ENCODE assay signal across 10 cellular contexts in the genomic region with DNA sequence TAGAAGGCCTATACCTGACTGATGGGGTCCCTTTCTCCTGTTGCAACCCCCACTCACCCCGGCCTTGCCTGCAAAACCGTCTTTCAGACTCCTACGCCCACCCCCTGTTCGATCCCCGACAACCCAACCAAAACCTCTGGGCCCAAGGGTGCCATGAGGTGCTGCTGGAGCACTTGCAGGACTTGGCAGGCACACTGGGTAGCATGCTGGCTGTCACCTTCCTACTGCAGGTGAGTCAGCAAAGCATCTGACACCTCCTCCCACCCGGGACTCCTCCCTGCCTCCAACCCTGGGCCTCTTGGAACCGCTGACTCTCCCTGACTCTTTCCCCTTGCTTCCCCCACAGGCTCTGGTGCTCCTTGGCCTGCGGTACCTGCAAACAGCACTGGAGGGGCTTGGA. TPM values are rescaled to one million over a fixed set of nuclear protein-coding genes. Genes with fewer than 3 reads are reported as not detected.
DNase-seq lines count a peak whose midpoint lies in the region; ATAC-seq, FAIRE-seq and TF ChIP-seq lines count a peak whose summit lies in the region.
"Had no signal": no experiment of that assay in that cellular context is flagged by ENCODE, and none has a peak within 500 bp of the region (broad histone marks: within the 10 kb centered on the region; RNA-seq: fewer than 3 reads in every experiment).

No MANE protein-coding gene starts in this region.

- WGBS in H1 (ENCODE audit: extremely low coverage in 1 of 2, insufficient coverage in 1 of 2, insufficient read length in 1 of 2, insufficient replicate concordance in 2 of 2, low coverage in 1 of 2, low lambda C conversion rate in 2 of 2, missing lambda C conversion rate in 1 of 2), 2 experiments, result 78% methylated on average over 8 of the region's 8 CpGs; no CpG with 5 or more reads in 1 of the 2 experiments
- WGBS in smooth muscle cell (ENCODE audit: low lambda C conversion rate), result 73% methylated on average over 8 of the region's 8 CpGs

- H2AFZ ChIP-seq in DND-41 (ENCODE audit: low read depth, low read length) (no peak overlapping the region), H1 (ENCODE audit: low read length) (no peak overlapping the region), smooth muscle cell (ENCODE audit: low read depth) (no peak overlapping the region)

- H3K27me3 ChIP-seq in DND-41 (ENCODE audit: insufficient read depth, low read length, poor library complexity), result no peaks in the 10 kb centered on the region
- H3K27me3 ChIP-seq in H1 (replicated peaks in 1 of 4; ENCODE audit: control insufficient read depth in 3 of 4, extremely low read depth in 1 of 4, insufficient read depth in 3 of 4, low read length in 3 of 4), result peaks cover 0 to 3% (median 2%) of the 10 kb centered on the region in 4 experiments; a peak in 1 of 7 replicates
- H3K27me3 ChIP-seq in smooth muscle cell (ENCODE audit: low read depth), result no peaks in the 10 kb centered on the region
- H3K27me3 ChIP-seq in upper lobe of right lung, result no peaks in the 10 kb centered on the region

- peak overlapping the region; percentile 73 for H3K4me3 Mint-ChIP-seq in T-helper 17 cell

- H4K91ac ChIP-seq in H1 (replicated peaks; ENCODE audit: insufficient read length, low read length), result no peak overlapping the region

- peaks cover 31% of the 10 kb centered on the region for H3K4me1 Mint-ChIP-seq in T-helper 17 cell

- TF ChIP-seq POLR2A in H1 (IDR thresholded peaks at IDR 0.05; ENCODE audit: control extremely low read depth in 1 of 2, low read depth in 2 of 2, low read length in 2 of 2), result no peak

- peaks cover 21% of the 10 kb centered on the region for H3K4me1 ChIP-seq in DND-41 (ENCODE audit: insufficient read depth, low read length)
- H3K4me1 ChIP-seq in H1 (replicated peaks in 1 of 4; ENCODE audit: control insufficient read depth in 3 of 4, insufficient read depth in 4 of 4, low read length in 3 of 4), result peaks cover 0 to 19% (median 12%) of the 10 kb centered on the region in 4 experiments; a peak in 6 of 7 replicates
- peaks cover 11% of the 10 kb centered on the region for H3K4me1 ChIP-seq in smooth muscle cell (ENCODE audit: low read depth)
- H3K4me1 ChIP-seq in upper lobe of right lung, result peaks cover 23% of the 10 kb centered on the region

- H3K9ac ChIP-seq in DND-41 (ENCODE audit: low read depth, low read length), result no peak overlapping the region
- no peak overlapping the region for H3K9ac ChIP-seq in H1 (replicated peaks in 1 of 4; ENCODE audit: extremely low read depth in 1 of 4, low read depth in 3 of 4, low read length in 3 of 4)
- no peak overlapping the region for H3K9ac ChIP-seq in smooth muscle cell (ENCODE audit: low read depth)

- H3K4me2 ChIP-seq in DND-41 (ENCODE audit: insufficient read depth, low read length), result no peak overlapping the region
- no peak overlapping the region for H3K4me2 ChIP-seq in H1 (ENCODE audit: insufficient read depth in 1 of 2, low read depth in 2 of 2, low read length in 2 of 2)
- H3K4me2 ChIP-seq in smooth muscle cell, result no peak overlapping the region

- TF ChIP-seq RAD21 in H1 (IDR thresholded peaks at IDR 0.05 in 1 of 2, conservative IDR thresholded peaks at IDR 0.05 in 1 of 2; ENCODE audit: low read depth in 2 of 2, low read length in 2 of 2), result no peak

- H3K36me3 Mint-ChIP-seq in T-helper 17 cell (ENCODE audit: low read depth), result no peaks in the 10 kb centered on the region

- peaks cover 9% of the 10 kb centered on the region; the same call in 1 of the 2 replicates for H3K23me2 ChIP-seq in H1 (ENCODE audit: low read depth, low read length)

- H3F3A ChIP-seq in smooth muscle cell (ENCODE audit: low read depth), result peaks cover 12% of the 10 kb centered on the region

- peak overlapping the region; percentile 57 for H3K27ac Mint-ChIP-seq in T-helper 17 cell

- no peak overlapping the region for H3K4ac ChIP-seq in H1 (replicated peaks; ENCODE audit: insufficient read length, low read depth, low read length)

- H2BK20ac ChIP-seq in H1 (ENCODE audit: low read length), result no peak overlapping the region

- no peak overlapping the region for H2BK12ac ChIP-seq in H1 (ENCODE audit: low read depth, low read length)

- no peak overlapping the region for H3K23ac ChIP-seq in H1 (ENCODE audit: insufficient read length)

- no peak overlapping the region for H2AK5ac ChIP-seq in H1 (ENCODE audit: low read depth, low read length)

- no peak overlapping the region for H3K14ac ChIP-seq in H1 (ENCODE audit: insufficient read length)

- no peak for ATAC-seq in DND-41 (ENCODE audit: insufficient read depth, low read depth)
- no peak for ATAC-seq in T-helper 17 cell
- no peak for ATAC-seq in HG02642 (IDR thresholded peaks at IDR 0.05; ENCODE audit: poor library complexity, unreplicated experiment)
- ATAC-seq in GM21526 (IDR thresholded peaks at IDR 0.05; ENCODE audit: low FRiP score, unreplicated experiment), result no peak
- ATAC-seq in upper lobe of right lung, result no peak

- H2BK5ac ChIP-seq in H1 (ENCODE audit: low read depth, low read length), result no peak overlapping the region

- POLR2A ChIA-PET in H1 (lab: Charles Lee; ENCODE audit: partially characterized antibody) (interaction anchor here (1.4 to 15.8 kb wide), 3 partner anchors 12 to 51 kb away, joined by 3 to 235 read pairs (median 36); a partner anchor contains a TSS), GM10248 (lab: Yijun Ruan, JAX) (no interaction called here)

- no peaks in the 10 kb centered on the region for H3K27me3 Mint-ChIP-seq in T-helper 17 cell

- H3K36me3 ChIP-seq in DND-41 (ENCODE audit: insufficient read depth, low read length) (peaks cover 30% of the 10 kb centered on the region), H1 (ENCODE audit: control insufficient read depth in 2 of 4, insufficient read depth in 4 of 4, low read length in 3 of 4) (no peaks in the 10 kb centered on the region; a peak in 1 of 8 replicates), smooth muscle cell (ENCODE audit: low read depth) (no peaks in the 10 kb centered on the region), upper lobe of right lung (peaks cover 20% of the 10 kb centered on the region)

- H3K9me3 ChIP-seq in DND-41 (ENCODE audit: insufficient read depth, low read length, severe bottlenecking) (no peaks in the 10 kb centered on the region), T-helper 17 cell (ENCODE audit: control insufficient read depth, low read length, poor library complexity, severe bottlenecking) (no peaks in the 10 kb centered on the region), H1 (ENCODE audit: insufficient read depth in 2 of 2, low read depth in 1 of 2, low read length in 1 of 2) (no peaks in the 10 kb centered on the region), smooth muscle cell (replicated peaks; ENCODE audit: low read depth) (no peaks in the 10 kb centered on the region), upper lobe of right lung (no peaks in the 10 kb centered on the region)

- no peak for TF ChIP-seq EP300 in H1 (IDR thresholded peaks at IDR 0.05; ENCODE audit: borderline replicate concordance in 1 of 2, low read depth in 2 of 2, low read length in 2 of 2)

- H2BK120ac ChIP-seq in H1 (replicated peaks; ENCODE audit: low read depth, low read length), result no peak overlapping the region

- no peak for FAIRE-seq in H1 (lab: Jason Lieb, UNC)

- no peak for TF ChIP-seq CTCF in DND-41 (IDR thresholded peaks at IDR 0.05; ENCODE audit: borderline replicate concordance, extremely low read depth, low read length, poor library complexity, severe bottlenecking)
- no peak for TF ChIP-seq CTCF in H1 (IDR thresholded peaks at IDR 0.05; ENCODE audit: control extremely low read depth in 1 of 3, insufficient read depth in 1 of 3, low read depth in 1 of 3, low read length in 3 of 3)
- TF ChIP-seq CTCF in smooth muscle cell (IDR thresholded peaks at IDR 0.05; ENCODE audit: borderline replicate concordance, insufficient read depth, poor library complexity, severe bottlenecking), result no peak
- TF ChIP-seq CTCF in upper lobe of right lung (IDR thresholded peaks at IDR 0.05), result no peak
- TF ChIP-seq CTCF in GM10248 (IDR thresholded peaks at IDR 0.05; ENCODE audit: control extremely low read depth, extremely low read depth, low read depth, missing control alignments), result no peak

- H4K20me1 ChIP-seq in DND-41 (ENCODE audit: insufficient read depth, low read length) (no peaks in the 10 kb centered on the region), H1 (replicated peaks in 1 of 2; ENCODE audit: control insufficient read depth in 1 of 2, insufficient read depth in 2 of 2, low read length in 2 of 2) (no peaks in the 10 kb centered on the region), smooth muscle cell (ENCODE audit: low read depth) (no peaks in the 10 kb centered on the region)

- H2BK15ac ChIP-seq in H1 (ENCODE audit: low read length), result no peak overlapping the region

- intact Hi-C loops in upper lobe of right lung (cut with DNase I), result no loop called here

- H3K4me3 ChIP-seq in DND-41 (ENCODE audit: low read depth in 1 of 2, low read length in 2 of 2), result no peak overlapping the region
- H3K4me3 ChIP-seq in H1 (ENCODE audit: extremely low read depth in 1 of 4, insufficient read depth in 2 of 4, low read depth in 3 of 4, low read length in 4 of 4), result no peak overlapping the region
- no peak overlapping the region for H3K4me3 ChIP-seq in smooth muscle cell
- no peak overlapping the region for H3K4me3 ChIP-seq in upper lobe of right lung

- CTCF ChIA-PET in H1 (lab: Charles Lee; ENCODE audit: partially characterized antibody), result interaction anchor here (1.8 kb wide), 1 partner anchor 21 kb away, joined by 10 read pairs; no protein-coding TSS in a partner anchor
- CTCF ChIA-PET in GM10248 (lab: Yijun Ruan, JAX), result interaction anchor here (1.1 to 1.5 kb wide), 4 partner anchors 8 to 26 kb away, joined by 3 to 4 read pairs (median 4); no protein-coding TSS in a partner anchor

- DNase-seq in DND-41 (no peak), T-helper 17 cell (no peak), H1 (ENCODE audit: low read depth in 1 of 2, low spot score in 2 of 2) (no peak), smooth muscle cell (lab: John Stamatoyannopoulos, UW; ENCODE audit: unreplicated experiment) (no peak), upper lobe of right lung (no peak), GM10248 (ENCODE audit: extremely low spot score) (no peak)
- DNase-seq: activated gamma-delta T cell treated with Interleukin-2 at 50 U/mL for 16 hours, Karpas-422 had no signal

- H4K5ac ChIP-seq in H1 (ENCODE audit: insufficient read length, low read depth, low read length), result no peak overlapping the region

- peak overlapping the region; percentile 71 for H4K8ac ChIP-seq in H1 (ENCODE audit: extremely low read depth, insufficient read depth, low read length)

- no peak overlapping the region for H3K18ac ChIP-seq in H1 (ENCODE audit: extremely low read depth, low read length)

- no peaks in the 10 kb centered on the region for H3K79me1 ChIP-seq in H1 (ENCODE audit: low read depth, low read length)

- H3K27ac ChIP-seq in DND-41 (ENCODE audit: low read length) (0 out of 2 replicates have a peak overlapping the region, but pooled peaks have one; percentile 4), H1 (ENCODE audit: low read depth, low read length) (no peak overlapping the region), smooth muscle cell (ENCODE audit: low read depth) (peak overlapping the region; percentile 44), upper lobe of right lung (no peak overlapping the region)

- H3K79me2 ChIP-seq in DND-41 (ENCODE audit: insufficient read depth, low read length) (peaks cover 16% of the 10 kb centered on the region), H1 (ENCODE audit: control insufficient read depth in 1 of 2, insufficient read depth in 2 of 2, low read length in 2 of 2) (no peaks in the 10 kb centered on the region), smooth muscle cell (ENCODE audit: low read depth) (peaks cover 8% of the 10 kb centered on the region)

- H3K56ac ChIP-seq in H1 (replicated peaks; ENCODE audit: insufficient read length, low read depth, low read length), result no peak overlapping the region

RNA-seq across cellular contexts. Expression of a gene that starts 1.2 kb away (rescaled TPM):
- total RNA-seq in T-helper 17 cell (1 to 10 TPM in 1 of 2 donors, under 1 TPM in 1; 0.94 to 1.2 TPM), smooth muscle cell (0.63 and 4.0 TPM in 2 replicates), upper lobe of right lung (5.2 TPM)
- total RNA-seq in H1 (2021; fragmentation: NEBNext Ultra II Directional; extraction: Animal tissue kit (Norgen Biotek cat#: 25700)), result 0.55 and 2.2 TPM in 2 replicates
- polyA plus RNA-seq in H1 (2011; rRNA removed) (0.86 and 0.91 TPM in 2 replicates), smooth muscle cell (0.91 and 1.4 TPM in 2 replicates)
- 1.0 TPM for polyA plus RNA-seq in H1 (2011; cell fraction: cytosol; rRNA removed)
- 1.1 TPM for polyA plus RNA-seq in H1 (2011; cell fraction: nucleus; rRNA removed)
- polyA plus RNA-seq in H1 (2012, experiment 1 of 2), result 1.8 to 2.8 TPM (median 2.1 TPM) in 4 replicates
- polyA plus RNA-seq in H1 (2012, experiment 2 of 2), result 1.3 TPM
- polyA plus RNA-seq in H1 (2013, experiment 1 of 2), result 0.55 TPM
- polyA plus RNA-seq in H1 (2013, experiment 2 of 2), result 0.64 TPM
- polyA minus RNA-seq in H1 (2011; rRNA and poly(A)+ RNA removed), result 1.7 TPM in 1 of 2 replicates, not detected in the other
- polyA minus RNA-seq in H1 (2011; cell fraction: cytosol; rRNA and poly(A)+ RNA removed), result not detected
- not detected for polyA minus RNA-seq in H1 (2011; cell fraction: nucleus; rRNA and poly(A)+ RNA removed)

RNA-seq across cellular contexts. Expression of a gene that starts 1.7 kb away (rescaled TPM):
- total RNA-seq in T-helper 17 cell (100 to 1,000 TPM; 169 to 174 TPM), smooth muscle cell (20.6 and 35.0 TPM in 2 replicates), upper lobe of right lung (91.1 TPM)
- total RNA-seq in H1 (2021; fragmentation: NEBNext Ultra II Directional; extraction: Animal tissue kit (Norgen Biotek cat#: 25700)), result 29.9 and 31.2 TPM in 2 replicates
- polyA plus RNA-seq in H1 (2011; rRNA removed) (19.2 and 30.1 TPM in 2 replicates), smooth muscle cell (36.8 and 47.2 TPM in 2 replicates)
- 18.9 TPM for polyA plus RNA-seq in H1 (2011; cell fraction: cytosol; rRNA removed)
- polyA plus RNA-seq in H1 (2011; cell fraction: nucleus; rRNA removed), result 101 TPM
- polyA plus RNA-seq in H1 (2012, experiment 1 of 2), result 22.0 to 32.1 TPM (median 25.2 TPM) in 4 replicates
- 23.4 TPM for polyA plus RNA-seq in H1 (2012, experiment 2 of 2)
- polyA plus RNA-seq in H1 (2013, experiment 1 of 2), result 18.3 TPM
- polyA plus RNA-seq in H1 (2013, experiment 2 of 2), result 15.2 TPM
- polyA minus RNA-seq in H1 (2011; rRNA and poly(A)+ RNA removed), result 13.6 and 15.8 TPM in 2 replicates
- polyA minus RNA-seq in H1 (2011; cell fraction: cytosol; rRNA and poly(A)+ RNA removed), result 11.3 TPM
- 15.3 TPM for polyA minus RNA-seq in H1 (2011; cell fraction: nucleus; rRNA and poly(A)+ RNA removed)

RNA-seq across cellular contexts. Expression of a gene that starts 7.5 kb away (rescaled TPM):
- total RNA-seq in T-helper 17 cell, result 10 to 100 TPM; 53.0 to 57.2 TPM
- 28.0 and 34.5 TPM in 2 replicates for total RNA-seq in H1 (2021; fragmentation: NEBNext Ultra II Directional; extraction: Animal tissue kit (Norgen Biotek cat#: 25700))
- 39.0 and 57.7 TPM in 2 replicates for polyA plus RNA-seq in H1 (2011; rRNA removed)
- polyA plus RNA-seq in H1 (2011; cell fraction: cytosol; rRNA removed), result 47.9 TPM
- polyA plus RNA-seq in H1 (2011; cell fraction: nucleus; rRNA removed), result 132 TPM
- 19.8 to 36.5 TPM (median 35.3 TPM) in 4 replicates for polyA plus RNA-seq in H1 (2012, experiment 1 of 2)
- 22.3 TPM for polyA plus RNA-seq in H1 (2012, experiment 2 of 2)
- 20.2 TPM for polyA plus RNA-seq in H1 (2013, experiment 1 of 2)
- 20.9 TPM for polyA plus RNA-seq in H1 (2013, experiment 2 of 2)
- 6.2 and 8.5 TPM in 2 replicates for polyA minus RNA-seq in H1 (2011; rRNA and poly(A)+ RNA removed)
- polyA minus RNA-seq in H1 (2011; cell fraction: cytosol; rRNA and poly(A)+ RNA removed), result 13.8 TPM
- polyA minus RNA-seq in H1 (2011; cell fraction: nucleus; rRNA and poly(A)+ RNA removed), result 11.2 TPM
- total RNA-seq in smooth muscle cell, result 19.3 and 20.0 TPM in 2 replicates
- polyA plus RNA-seq in smooth muscle cell, result 66.9 and 73.8 TPM in 2 replicates
- 40.1 TPM for total RNA-seq in upper lobe of right lung

RNA-seq across cellular contexts. Expression of a gene that starts 12.6 kb away (rescaled TPM):
- 100 to 1,000 TPM; 140 to 175 TPM for total RNA-seq in T-helper 17 cell
- 114 and 117 TPM in 2 replicates for total RNA-seq in H1 (2021; fragmentation: NEBNext Ultra II Directional; extraction: Animal tissue kit (Norgen Biotek cat#: 25700))
- polyA plus RNA-seq in H1 (2011; rRNA removed), result 25.7 and 32.2 TPM in 2 replicates
- 35.3 TPM for polyA plus RNA-seq in H1 (2011; cell fraction: cytosol; rRNA removed)
- 66.3 TPM for polyA plus RNA-seq in H1 (2011; cell fraction: nucleus; rRNA removed)
- 98.7 to 112 TPM (median 111 TPM) in 4 replicates for polyA plus RNA-seq in H1 (2012, experiment 1 of 2)
- polyA plus RNA-seq in H1 (2012, experiment 2 of 2), result 79.2 TPM
- 45.4 TPM for polyA plus RNA-seq in H1 (2013, experiment 1 of 2)
- polyA plus RNA-seq in H1 (2013, experiment 2 of 2), result 44.6 TPM
- 69.4 and 71.5 TPM in 2 replicates for polyA minus RNA-seq in H1 (2011; rRNA and poly(A)+ RNA removed)
- polyA minus RNA-seq in H1 (2011; cell fraction: cytosol; rRNA and poly(A)+ RNA removed), result 41.7 TPM
- polyA minus RNA-seq in H1 (2011; cell fraction: nucleus; rRNA and poly(A)+ RNA removed), result 48.7 TPM
- 57.0 and 65.9 TPM in 2 replicates for total RNA-seq in smooth muscle cell
- polyA plus RNA-seq in smooth muscle cell, result 20.5 and 22.7 TPM in 2 replicates
- 75.0 TPM for total RNA-seq in upper lobe of right lung

RNA-seq across cellular contexts. Expression of a gene that starts 23.0 kb away (rescaled TPM):
- total RNA-seq in T-helper 17 cell (10 to 100 TPM; 20.9 to 23.2 TPM), smooth muscle cell (3.0 and 5.5 TPM in 2 replicates), upper lobe of right lung (17.6 TPM)
- total RNA-seq in H1 (2021; fragmentation: NEBNext Ultra II Directional; extraction: Animal tissue kit (Norgen Biotek cat#: 25700)), result 24.6 and 31.5 TPM in 2 replicates
- polyA plus RNA-seq in H1 (2011; rRNA removed) (17.8 and 26.2 TPM in 2 replicates), smooth muscle cell (15.9 and 18.6 TPM in 2 replicates)
- 24.2 TPM for polyA plus RNA-seq in H1 (2011; cell fraction: cytosol; rRNA removed)
- 41.6 TPM for polyA plus RNA-seq in H1 (2011; cell fraction: nucleus; rRNA removed)
- polyA plus RNA-seq in H1 (2012, experiment 1 of 2), result 20.8 to 24.7 TPM (median 23.1 TPM) in 4 replicates
- 20.4 TPM for polyA plus RNA-seq in H1 (2012, experiment 2 of 2)
- 15.5 TPM for polyA plus RNA-seq in H1 (2013, experiment 1 of 2)
- 13.2 TPM for polyA plus RNA-seq in H1 (2013, experiment 2 of 2)
- 10.0 and 16.4 TPM in 2 replicates for polyA minus RNA-seq in H1 (2011; rRNA and poly(A)+ RNA removed)
- polyA minus RNA-seq in H1 (2011; cell fraction: cytosol; rRNA and poly(A)+ RNA removed), result 7.1 TPM
- 8.6 TPM for polyA minus RNA-seq in H1 (2011; cell fraction: nucleus; rRNA and poly(A)+ RNA removed)

Comparison
In these comparisons a context has a peak if more than half of its experiments do, and no peak if none do; other contexts are left out.
1. H3K27ac ChIP-seq: peak in DND-41 (single experiment) and smooth muscle cell (single experiment); none in H1 (single experiment) and upper lobe of right lung (single experiment).